ENCODE assay signal across 11 cellular contexts in genomic region chr10:88473989-88474883, GRCh38.
DNase-seq lines count a peak whose midpoint lies in the region; ATAC-seq and TF ChIP-seq lines count a peak whose summit lies in the region.
"Had no signal": no experiment of that assay in that cellular context is flagged by ENCODE, and none has a peak within 500 bp of the region (broad histone marks: within the 10 kb centered on the region; RNA-seq: fewer than 3 reads in every experiment).

No MANE protein-coding gene starts in this region.

- no peak overlapping the region for H2BK120ac ChIP-seq in mesenchymal stem cell (ENCODE audit: low read depth, low read length)

- H3K27ac ChIP-seq in SK-N-SH (ENCODE audit: low read depth in 2 of 2, low read length in 1 of 2) = peak overlapping the region in 1 of 2 experiments; percentile 22; a peak in 1 of 4 replicates
- H3K27ac ChIP-seq in mesenchymal stem cell (ENCODE audit: low read length, poor library complexity, severe bottlenecking) = no peak overlapping the region

- H3K27me3 ChIP-seq in SK-N-SH (ENCODE audit: insufficient read depth) (no peaks in the 10 kb centered on the region), mesenchymal stem cell (ENCODE audit: control insufficient read depth in 1 of 2, insufficient read depth in 1 of 2, low read length in 2 of 2) (no peaks in the 10 kb centered on the region)

- no peaks in the 10 kb centered on the region for H3K79me1 ChIP-seq in mesenchymal stem cell (replicated peaks; ENCODE audit: low read length, poor library complexity, severe bottlenecking)

- TF ChIP-seq CTCF in SK-N-SH (IDR thresholded peaks at IDR 0.05) = no peak

- no peak overlapping the region for H4K91ac ChIP-seq in mesenchymal stem cell (ENCODE audit: low read length)

- H3K4me3 ChIP-seq in SK-N-SH (ENCODE audit: low read depth in 2 of 2, low read length in 1 of 2) (no peak overlapping the region), mesenchymal stem cell (ENCODE audit: insufficient read depth in 1 of 2, low read depth in 1 of 2, low read length in 2 of 2) (no peak overlapping the region)
- H3K4me3 ChIP-seq: HAP-1 had no signal

- H3K4me2 ChIP-seq in SK-N-SH = no peak overlapping the region
- no peak overlapping the region for H3K4me2 ChIP-seq in mesenchymal stem cell (ENCODE audit: low read length, poor library complexity, severe bottlenecking)

- H3K4ac ChIP-seq in mesenchymal stem cell (ENCODE audit: low read depth in 1 of 2, low read length in 2 of 2) = no peak overlapping the region

- no peak overlapping the region for H3K18ac ChIP-seq in mesenchymal stem cell (ENCODE audit: low read depth in 1 of 2, low read length in 2 of 2)

- H3K9me3 ChIP-seq in SK-N-SH = no peaks in the 10 kb centered on the region
- no peaks in the 10 kb centered on the region for H3K9me3 ChIP-seq in mesenchymal stem cell (ENCODE audit: control insufficient read depth, low read length)
- H3K9me3 ChIP-seq: HAP-1 had no signal

- no peak overlapping the region for H2BK15ac ChIP-seq in mesenchymal stem cell (ENCODE audit: low read depth, poor library complexity, severe bottlenecking)

- in situ Hi-C loops in Caki2 (cut with HindIII; ENCODE audit: low pct_unique_long_range_greater_than_20kb, low sequenced_read_pairs) = no loop called here

- ATAC-seq in left colon (peak; percentile 97), HG02981 (IDR thresholded peaks at IDR 0.05; ENCODE audit: unreplicated experiment) (no peak)
- ATAC-seq: activated CD4-positive, CD25-positive, alpha-beta regulatory T cell treated with anti-CD3 and anti-CD28 coated beads, Interleukin-2, amount 50 U/mL, for 24 hours had no signal

- POLR2A ChIA-PET in SK-N-SH (lab: Yijun Ruan, JAX) = no interaction called here

- H2BK12ac ChIP-seq in mesenchymal stem cell (ENCODE audit: low read length in 2 of 2) = no peak overlapping the region

- H3K23ac ChIP-seq in mesenchymal stem cell (ENCODE audit: low read length in 2 of 2) = no peak overlapping the region

- 83% methylated on average over 2 of the region's 2 CpGs for WGBS in SK-N-SH (ENCODE audit: low lambda C conversion rate)
- WGBS in mesenchymal stem cell = 87% methylated on average over 1 of the region's 2 CpGs

- no peak overlapping the region for H3K14ac ChIP-seq in mesenchymal stem cell (ENCODE audit: low read length in 2 of 2)

- H3K36me3 ChIP-seq in SK-N-SH (replicated peaks in 1 of 2; ENCODE audit: control insufficient read depth in 1 of 2, insufficient read depth in 2 of 2, low read length in 1 of 2) = no peaks in the 10 kb centered on the region
- no peaks in the 10 kb centered on the region for H3K36me3 ChIP-seq in mesenchymal stem cell (ENCODE audit: control insufficient read depth in 1 of 2, insufficient read depth in 2 of 2, low read depth in 1 of 2, low read length in 2 of 2)
- H3K36me3 ChIP-seq: HAP-1 had no signal

- H2BK5ac ChIP-seq in mesenchymal stem cell (ENCODE audit: low read depth, low read length, poor library complexity, severe bottlenecking) = no peak overlapping the region

- H3F3A ChIP-seq in SK-N-SH (replicated peaks; ENCODE audit: insufficient read depth) = no peaks in the 10 kb centered on the region

- H3K4me1 ChIP-seq in SK-N-SH (ENCODE audit: control insufficient read depth in 1 of 2, insufficient read depth in 2 of 2, low read depth in 1 of 2, low read length in 1 of 2) (peaks cover 0 to 16% of the 10 kb centered on the region in 2 experiments; a peak in 2 of 4 replicates), mesenchymal stem cell (ENCODE audit: control insufficient read depth, insufficient read depth, low read depth, low read length) (no peaks in the 10 kb centered on the region)

- H3K9ac ChIP-seq in SK-N-SH (no peak overlapping the region), mesenchymal stem cell (ENCODE audit: low read length) (no peak overlapping the region)

- H3K9me2 ChIP-seq in SK-N-SH = no peaks in the 10 kb centered on the region

- CTCF ChIA-PET in SK-N-SH (lab: Yijun Ruan, JAX) = interaction anchor here (1.4 kb wide), 1 partner anchor 8 kb away, joined by 5 read pairs; no protein-coding TSS in a partner anchor

- no peak overlapping the region for H4K8ac ChIP-seq in mesenchymal stem cell (ENCODE audit: low read length)

- peak in 1 of 2 experiments; percentile 34; a peak in 1 of 4 replicates for TF ChIP-seq EP300 in SK-N-SH (IDR thresholded peaks at IDR 0.05; ENCODE audit: borderline replicate concordance in 1 of 2, low read depth in 1 of 2, low read length in 1 of 2)

- DNase-seq in Caki2 (ENCODE audit: low read depth) (peak; percentile 4), NCI-H1092 treated with DMSO at 0.1 percent for 48 hours (lab: John Stamatoyannopoulos, UW) (peak; percentile 78), SK-N-SH (no peak), left colon (peak; percentile 57 to 62), mesenchymal stem cell (no peak)
- DNase-seq in activated CD4-positive, CD25-positive, alpha-beta regulatory T cell (lab: John Stamatoyannopoulos, UW) = no peak
- no peak for DNase-seq in central memory CD4-positive, alpha-beta T cell
- DNase-seq: activated naive CD4-positive, alpha-beta T cell had no signal

- H4K20me1 ChIP-seq in SK-N-SH (ENCODE audit: insufficient read depth) = no peaks in the 10 kb centered on the region

- no peaks in the 10 kb centered on the region for H3K79me2 ChIP-seq in SK-N-SH (ENCODE audit: insufficient read depth)

- H2AFZ ChIP-seq in SK-N-SH (ENCODE audit: low read depth) (no peak overlapping the region), mesenchymal stem cell (ENCODE audit: low read depth, low read length) (no peak overlapping the region)

- no peak overlapping the region for H2AK5ac ChIP-seq in mesenchymal stem cell (ENCODE audit: low read length, severe bottlenecking)

- TF ChIP-seq RAD21 in SK-N-SH (IDR thresholded peaks at IDR 0.05; ENCODE audit: low read length) = no peak

- intact Hi-C loops in left colon (cut with DNase I, micrococcal nuclease) = no loop called here

TF ChIP-seq in SK-N-SH, 30 proteins besides CTCF, POLR2A, EP300 and RAD21:
- 0 out of 2 replicates have a peak, but pooled peaks have one; percentile 11 for TF ChIP-seq TEAD4 (IDR thresholded peaks at IDR 0.05; ENCODE audit: borderline replicate concordance, insufficient read depth)
- TF ChIP-seq RFX5 (IDR thresholded peaks at IDR 0.05; ENCODE audit: low read length) = no peak
- TF ChIP-seq ELF1 (IDR thresholded peaks at IDR 0.05) = no peak
- TF ChIP-seq GATA2 (CRISPR knock-in tag; IDR thresholded peaks at IDR 0.05) = 0 out of 2 replicates have a peak, but pooled peaks have one; percentile 11
TF ChIP-seq in SK-N-SH: peak in this region for 2.

Comparison
In these comparisons a context has a peak if more than half of its experiments do, and no peak if none do; other contexts are left out.
1. DNase-seq: peak in Caki2 (single experiment), NCI-H1092 treated with DMSO at 0.1 percent for 48 hours (single experiment) and left colon (2 of 2); none in SK-N-SH (single experiment), activated CD4-positive, CD25-positive, alpha-beta regulatory T cell (0 of 4), mesenchymal stem cell (single experiment) and central memory CD4-positive, alpha-beta T cell (single experiment).